ENCODE assay signal across 20 cellular contexts in the genomic region with DNA sequence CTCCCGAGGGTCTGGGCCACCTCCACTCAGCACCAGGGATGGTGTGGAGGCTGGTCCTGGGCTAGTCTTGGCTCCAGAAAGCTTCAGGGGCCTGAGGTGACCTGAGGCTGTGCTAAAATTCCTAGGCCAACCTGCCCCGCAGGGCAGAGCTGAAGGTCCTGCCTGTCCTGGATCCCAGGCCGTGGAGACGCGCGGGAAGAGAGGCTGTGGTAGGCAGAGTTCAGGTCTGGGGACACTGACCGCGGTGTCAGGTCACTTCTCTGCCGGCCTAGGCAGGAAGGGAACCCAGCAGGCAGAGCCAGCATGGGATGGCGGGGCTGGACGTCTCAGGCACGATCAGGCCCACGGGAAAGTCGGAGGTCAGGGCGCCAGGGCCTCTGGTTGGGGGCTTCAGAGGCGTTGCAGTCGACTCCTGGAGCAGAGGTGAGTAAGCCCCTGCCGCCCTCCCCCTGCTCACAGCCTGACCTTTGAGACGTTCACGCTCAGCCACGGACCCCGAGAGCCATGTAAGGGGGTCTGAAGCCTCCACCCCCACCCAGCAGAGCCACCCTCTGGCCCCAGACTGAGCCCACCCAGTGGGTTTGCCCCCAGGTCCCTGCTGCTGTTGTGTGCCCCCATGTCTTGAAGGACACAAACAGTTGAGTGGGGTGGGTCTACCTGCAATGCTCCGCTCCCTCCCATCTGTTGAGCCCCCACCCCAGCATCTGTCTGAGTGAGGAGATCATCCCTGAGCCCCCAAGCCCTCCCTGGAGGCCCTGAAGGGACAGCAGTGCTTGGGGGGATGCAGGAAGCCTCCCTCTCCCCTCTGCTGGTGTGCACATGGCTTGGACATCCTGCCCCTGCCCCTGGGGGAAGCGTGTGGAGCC.
A peak's percentile ranks its signal among the peaks of the same experiment; 100 is the strongest.
DNase-seq lines count a peak whose midpoint lies in the region; ATAC-seq and TF ChIP-seq lines count a peak whose summit lies in the region.
"Had no signal": no experiment of that assay in that cellular context is flagged by ENCODE, and none has a peak within 500 bp of the region (broad histone marks: within the 10 kb centered on the region; RNA-seq: fewer than 3 reads in every experiment).

No MANE protein-coding gene starts in this region.

- peaks cover 3 to 7% of the 10 kb centered on the region in 2 donors for H3K27me3 Mint-ChIP-seq in natural killer cell treated with Interleukin-12 subunit alpha and Interleukin-12 subunit beta and Interleukin-15 and Interleukin-18, amount 100 ng/mL, for 72 hours

- H3K9ac ChIP-seq in mesendoderm (ENCODE audit: low read length) = no peak overlapping the region

- H2AK5ac ChIP-seq in mesendoderm (ENCODE audit: low read length) = no peak overlapping the region

- H3K4me1 ChIP-seq in uterus = no peaks in the 10 kb centered on the region
- H3K4me1 ChIP-seq in mesendoderm (ENCODE audit: control insufficient read depth, low read depth, low read length) = no peaks in the 10 kb centered on the region
- H3K4me1 ChIP-seq: breast epithelium had no signal

- H4K8ac ChIP-seq in mesendoderm (ENCODE audit: low read depth, low read length) = no peak overlapping the region

- no peaks in the 10 kb centered on the region for H3K9me3 ChIP-seq in uterus
- H3K9me3 ChIP-seq: breast epithelium, MG63 had no signal

- no CpG with 5 or more reads among the region's 24 CpGs for WGBS in mesendoderm (ENCODE audit: extremely low coverage, insufficient coverage, low lambda C conversion rate)

- no peak overlapping the region for H3K18ac ChIP-seq in mesendoderm (ENCODE audit: low read length)

- no peaks in the 10 kb centered on the region for H3K9me3 Mint-ChIP-seq in natural killer cell treated with Interleukin-12 subunit alpha and Interleukin-12 subunit beta and Interleukin-15 and Interleukin-18, amount 100 ng/mL, for 72 hours
- H3K9me3 Mint-ChIP-seq: activated naive CD4-positive, alpha-beta T cell treated with anti-CD3 and anti-CD28 coated beads, Interleukin-2, amount 50 U/mL, for 72 hours; neural crest cell had no signal

- H3K36me3 ChIP-seq in uterus (no peaks in the 10 kb centered on the region), mesendoderm (ENCODE audit: control insufficient read depth, insufficient read depth, low read length) (no peaks in the 10 kb centered on the region)
- H3K36me3 ChIP-seq: breast epithelium, MG63 had no signal

- no peak overlapping the region for H2BK15ac ChIP-seq in mesendoderm (replicated peaks; ENCODE audit: low read depth)

- DNase-seq in Right ventricle myocardium inferior (ENCODE audit: missing footprints) = peak; percentile 61
- no peak for DNase-seq in left cardiac atrium
- peak; percentile 57 for DNase-seq in ecto neural progenitor cell (ENCODE audit: low spot score)
- peak; percentile 44 for DNase-seq in natural killer cell treated with Interleukin-12 subunit alpha and Interleukin-12 subunit beta and Interleukin-15 and Interleukin-18, amount 100 ng/mL, for 72 hours (ENCODE audit: low spot score)
- peak; percentile 4 to 9 for DNase-seq in uterus
- no peak for DNase-seq in NCI-H187 treated with DMSO at 0.1 percent for 48 hours (lab: John Stamatoyannopoulos, UW)
- no peak for DNase-seq in mesendoderm
- DNase-seq in NAMALWA (ENCODE audit: low spot score) = no peak
- DNase-seq: Calu3; effector CD4-positive, alpha-beta T cell; MG63; NCI-H2081 treated with DMSO at 0.1 percent for 48 hours; SW 1271; trophoblast cell had no signal

- ATAC-seq in Right ventricle myocardium inferior = no peak
- ATAC-seq in left cardiac atrium = no peak
- ATAC-seq in natural killer cell treated with Interleukin-12 subunit alpha and Interleukin-12 subunit beta and Interleukin-15 and Interleukin-18, amount 100 ng/mL, for 72 hours = no peak
- ATAC-seq: activated naive CD4-positive, alpha-beta T cell treated with anti-CD3 and anti-CD28 coated beads, Interleukin-2, amount 50 U/mL, for 72 hours had no signal

- no peaks in the 10 kb centered on the region for H3K27me3 ChIP-seq in uterus
- no peaks in the 10 kb centered on the region for H3K27me3 ChIP-seq in mesendoderm (ENCODE audit: insufficient read depth, low read length, poor library complexity)
- H3K27me3 ChIP-seq: hepatocyte, MG63 had no signal

- no peak for TF ChIP-seq POLR2A in uterus (IDR thresholded peaks at IDR 0.05)

- H3K79me1 ChIP-seq in mesendoderm (ENCODE audit: low read length) = no peaks in the 10 kb centered on the region

- H2BK5ac ChIP-seq in mesendoderm (ENCODE audit: low read length) = no peak overlapping the region

- H4K5ac ChIP-seq in mesendoderm (ENCODE audit: low read length) = no peak overlapping the region

- no peak overlapping the region for H3K4ac ChIP-seq in mesendoderm (ENCODE audit: low read depth, low read length)

- no peak overlapping the region for H2BK120ac ChIP-seq in mesendoderm (ENCODE audit: low read depth, low read length)

- H3K4me2 ChIP-seq in mesendoderm (ENCODE audit: low read length) = no peak overlapping the region
- H3K4me2 ChIP-seq: hepatocyte had no signal

- no peaks in the 10 kb centered on the region for H3K79me2 ChIP-seq in mesendoderm (ENCODE audit: control insufficient read depth, insufficient read depth, low read length)
- H3K79me2 ChIP-seq: hepatocyte had no signal

- H3K27ac Mint-ChIP-seq in natural killer cell treated with Interleukin-12 subunit alpha and Interleukin-12 subunit beta and Interleukin-15 and Interleukin-18, amount 100 ng/mL, for 72 hours = no peak overlapping the region
- H3K27ac Mint-ChIP-seq: activated naive CD4-positive, alpha-beta T cell treated with anti-CD3 and anti-CD28 coated beads, Interleukin-2, amount 50 U/mL, for 72 hours had no signal

- no peak for TF ChIP-seq CTCF in uterus (IDR thresholded peaks at IDR 0.05)

- intact Hi-C loops in Right ventricle myocardium inferior (cut with DNase I) = no loop called here
- intact Hi-C loops in left cardiac atrium (cut with DNase I) = no loop called here
- intact Hi-C loops in uterus (cut with DNase I; ENCODE audit: low total_unique reads) = no loop called here

- H3K4me1 Mint-ChIP-seq in natural killer cell treated with Interleukin-12 subunit alpha and Interleukin-12 subunit beta and Interleukin-15 and Interleukin-18, amount 100 ng/mL, for 72 hours (ENCODE audit: low read depth in 2 of 2) = no peaks in the 10 kb centered on the region

- H3K56ac ChIP-seq in mesendoderm (ENCODE audit: low read length) = no peak overlapping the region

- H3K4me3 ChIP-seq in uterus = no peak overlapping the region
- H3K4me3 ChIP-seq in mesendoderm (ENCODE audit: low read length) = no peak overlapping the region
- H3K4me3 ChIP-seq: breast epithelium, hepatocyte, lung, MG63 had no signal

- H3K4me3 Mint-ChIP-seq in natural killer cell treated with Interleukin-12 subunit alpha and Interleukin-12 subunit beta and Interleukin-15 and Interleukin-18, amount 100 ng/mL, for 72 hours = no peak overlapping the region
- H3K4me3 Mint-ChIP-seq: neural crest cell had no signal

- no peak overlapping the region for H3K23ac ChIP-seq in mesendoderm (ENCODE audit: low read length)

- H3K27ac ChIP-seq in uterus (no peak overlapping the region), mesendoderm (ENCODE audit: low read depth, low read length) (no peak overlapping the region)
- H3K27ac ChIP-seq: breast epithelium, hepatocyte, VCaP had no signal

- H3K36me3 Mint-ChIP-seq in natural killer cell treated with Interleukin-12 subunit alpha and Interleukin-12 subunit beta and Interleukin-15 and Interleukin-18, amount 100 ng/mL, for 72 hours = no peaks in the 10 kb centered on the region
- H3K36me3 Mint-ChIP-seq: activated naive CD4-positive, alpha-beta T cell treated with anti-CD3 and anti-CD28 coated beads, Interleukin-2, amount 50 U/mL, for 72 hours had no signal

Comparison
In these comparisons a context has a peak if more than half of its experiments do, and no peak if none do; other contexts are left out.
1. DNase-seq: peak in Right ventricle myocardium inferior (single experiment), ecto neural progenitor cell (single experiment), natural killer cell treated with Interleukin-12 subunit alpha and Interleukin-12 subunit beta and Interleukin-15 and Interleukin-18, amount 100 ng/mL, for 72 hours (single experiment) and uterus (2 of 2); none in left cardiac atrium (single experiment), NCI-H187 treated with DMSO at 0.1 percent for 48 hours (single experiment), mesendoderm (single experiment) and NAMALWA (single experiment).